ENCODE assay signal across 10 cellular contexts in the genomic region with DNA sequence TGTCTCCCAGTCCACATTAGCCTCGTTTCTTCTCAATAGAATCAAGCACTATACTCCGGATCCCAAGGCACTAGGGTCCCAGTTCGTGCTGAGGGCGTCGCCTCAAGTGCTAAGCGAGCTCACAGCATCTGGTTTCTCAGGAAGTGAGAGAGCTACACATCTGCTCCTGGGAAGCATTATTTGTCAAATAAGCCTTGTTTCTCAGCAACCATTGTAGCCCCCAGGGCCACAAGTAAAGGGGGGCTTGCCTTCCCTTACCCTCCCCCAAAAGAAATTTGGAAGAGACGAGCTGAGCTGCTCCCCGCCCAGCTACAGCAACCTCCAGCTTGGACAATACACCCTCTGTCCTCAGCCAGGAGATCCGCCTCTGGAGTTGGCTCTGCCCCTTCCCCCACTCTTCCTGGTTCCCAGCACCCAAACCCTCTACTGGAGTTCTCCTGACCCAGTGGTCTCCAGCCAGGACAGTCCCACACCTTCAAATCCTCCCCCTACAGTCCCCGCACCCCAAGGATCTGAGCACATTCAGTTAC. TPM values are rescaled to one million over a fixed set of nuclear protein-coding genes. Genes with fewer than 3 reads are reported as not detected.
A peak's percentile ranks its signal among the peaks of the same experiment; 100 is the strongest.
DNase-seq lines count a peak whose midpoint lies in the region; ATAC-seq lines count a peak whose summit lies in the region.
"Had no signal": no experiment of that assay in that cellular context is flagged by ENCODE, and none has a peak within 500 bp of the region (broad histone marks: within the 10 kb centered on the region; RNA-seq: fewer than 3 reads in every experiment).

No MANE protein-coding gene starts in this region.

- peaks cover 40% of the 10 kb centered on the region for H3K4me1 ChIP-seq in adipocyte (ENCODE audit: control insufficient read depth, insufficient read depth, low read length)
- H3K4me1 ChIP-seq in stomach smooth muscle (ENCODE audit: control insufficient read depth, insufficient read depth, low read length), result peaks cover 51% of the 10 kb centered on the region

- peak overlapping the region; percentile 23 for H3K9ac ChIP-seq in adipocyte (ENCODE audit: low read length)
- H3K9ac ChIP-seq in stomach smooth muscle (ENCODE audit: low read length in 2 of 2), result no peak overlapping the region

- H3K27me3 ChIP-seq in adipocyte (replicated peaks; ENCODE audit: control insufficient read depth, insufficient read depth, low read length), result no peaks in the 10 kb centered on the region
- no peaks in the 10 kb centered on the region for H3K27me3 ChIP-seq in stomach smooth muscle (ENCODE audit: control insufficient read depth in 1 of 2, insufficient read depth in 2 of 2, low read length in 2 of 2)

- peak; percentile 59 for DNase-seq in DMS53 (lab: John Stamatoyannopoulos, UW)
- DNase-seq in DMS53 treated with DMSO at 0.1 percent for 48 hours (lab: John Stamatoyannopoulos, UW; ENCODE audit: unreplicated experiment), result no peak
- DNase-seq in adipocyte (ENCODE audit: low read depth), result no peak
- DNase-seq in iPS-NIHi7 (ENCODE audit: extremely low spot score), result peak; percentile 15
- no peak for DNase-seq in left lobe of liver (ENCODE audit: low spot score)
- DNase-seq in GM03348 (ENCODE audit: low spot score), result no peak
- no peak for DNase-seq in T-helper 9 cell
- DNase-seq: activated naive CD4-positive, alpha-beta T cell; NCI-H1694 treated with DMSO at 0.1 percent for 48 hours had no signal

- peak overlapping the region; percentile 100 for H3K27ac ChIP-seq in stomach smooth muscle (ENCODE audit: low read length)

- H3K4me3 ChIP-seq in adipocyte (ENCODE audit: low read length) (peak overlapping the region; percentile 47), stomach smooth muscle (ENCODE audit: low read length in 2 of 2) (peak overlapping the region in 1 of 2 donors; percentile 98)

- H3K36me3 ChIP-seq in adipocyte (ENCODE audit: control insufficient read depth, insufficient read depth, low read length, severe bottlenecking), result peaks cover 20% of the 10 kb centered on the region
- peaks cover 11 to 16% of the 10 kb centered on the region in 2 donors for H3K36me3 ChIP-seq in stomach smooth muscle (ENCODE audit: control insufficient read depth in 2 of 2, insufficient read depth in 2 of 2, low read length in 2 of 2)

- no peak for ATAC-seq in left lobe of liver

- H3K9me3 ChIP-seq in adipocyte (ENCODE audit: control insufficient read depth, low read length) (no peaks in the 10 kb centered on the region), stomach smooth muscle (ENCODE audit: control insufficient read depth in 2 of 2, low read length in 2 of 2) (no peaks in the 10 kb centered on the region)

RNA-seq across cellular contexts. Expression of a gene that starts 5.7 kb away (rescaled TPM):
- total RNA-seq in left lobe of liver, result 146 TPM

RNA-seq across cellular contexts. Expression of a gene that starts 35.1 kb away (rescaled TPM):
- 16.2 TPM for total RNA-seq in left lobe of liver

RNA-seq across cellular contexts. Expression of a gene that starts 37.9 kb away (rescaled TPM):
- total RNA-seq in left lobe of liver, result 184 TPM

RNA-seq across cellular contexts. Expression of a gene that starts 53.4 kb away (rescaled TPM):
- 5.2 TPM for total RNA-seq in left lobe of liver

RNA-seq across cellular contexts. Expression of a gene that starts 59.2 kb away (rescaled TPM):
- total RNA-seq in left lobe of liver, result 0.25 TPM

Comparison
In these comparisons a context has a peak if more than half of its experiments do, and no peak if none do; other contexts are left out.
1. DNase-seq: peak in DMS53 (single experiment) and iPS-NIHi7 (single experiment); none in DMS53 treated with DMSO at 0.1 percent for 48 hours (single experiment), adipocyte (single experiment), left lobe of liver (single experiment), GM03348 (single experiment) and T-helper 9 cell (single experiment).